ENCODE assay signal across 8 cellular contexts in the genomic region with DNA sequence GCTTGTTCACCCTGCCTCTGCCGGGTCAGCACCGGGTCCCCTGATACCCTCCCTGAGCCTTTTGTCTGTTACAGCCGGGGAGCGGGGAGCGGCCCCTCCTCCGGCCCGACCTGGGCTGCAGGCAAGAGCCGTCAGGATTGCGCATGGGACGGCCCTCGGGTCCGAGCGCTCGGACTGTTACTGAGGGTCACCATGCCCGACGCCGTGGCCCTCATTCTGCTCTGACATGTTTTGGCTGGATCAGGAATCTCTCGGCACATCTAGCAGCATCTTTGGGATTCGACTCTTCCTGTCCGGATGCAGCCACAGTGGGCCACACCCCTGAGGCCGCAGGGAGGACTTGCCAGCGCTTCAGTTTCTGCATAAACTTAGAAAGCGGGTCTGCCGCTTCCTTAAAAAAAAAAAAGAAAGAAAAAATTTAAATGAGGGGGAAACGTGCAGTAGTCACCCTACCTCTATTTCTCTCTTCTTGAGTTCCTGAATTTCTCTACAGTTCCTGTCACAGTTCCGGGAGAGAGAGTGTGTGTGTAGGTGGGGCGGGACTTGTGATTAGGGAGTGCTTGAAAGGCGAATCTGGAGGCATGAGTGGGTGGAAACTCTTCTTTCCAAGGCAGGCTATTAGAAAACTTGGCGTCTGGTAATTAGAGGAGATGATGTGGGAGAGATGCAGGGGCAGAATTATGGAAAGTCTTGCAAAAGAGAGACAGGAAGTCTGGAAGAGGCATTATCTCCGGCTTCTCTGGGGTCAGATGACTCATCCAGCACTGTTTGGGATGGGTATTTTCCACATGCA. TPM values are rescaled to one million over a fixed set of nuclear protein-coding genes. Genes with fewer than 3 reads are reported as not detected.
DNase-seq lines count a peak whose midpoint lies in the region; ATAC-seq, FAIRE-seq and TF ChIP-seq lines count a peak whose summit lies in the region.

No MANE protein-coding gene starts in this region.

- H3K4me1 Mint-ChIP-seq in IgD-negative memory B cell: peaks cover 32 to 37% (median 35%) of the 10 kb centered on the region in 3 donors

- peaks cover 0 to 2% (median 0%) of the 10 kb centered on the region in 3 donors for H3K36me3 ChIP-seq in pancreas

- peak overlapping the region; percentile 77 to 93 (median 92) for H3K4me3 ChIP-seq in pancreas

- in situ Hi-C loops in GM13977 (cut with MboI; ENCODE audit: low pct_unique_long_range_greater_than_20kb, low sequenced_read_pairs, unreplicated experiment): no loop called here

- H3K36me3 Mint-ChIP-seq in IgD-negative memory B cell: no peaks in the 10 kb centered on the region

- intact Hi-C loops in left cardiac atrium (cut with DNase I): no loop called here
- intact Hi-C loops in pancreas (cut with DNase I): no loop called here

- no peak for FAIRE-seq in pancreas (lab: Jason Lieb, UNC)

- DNase-seq in NCI-H1436 (lab: John Stamatoyannopoulos, UW): peak; percentile 4
- no peak for DNase-seq in NCI-H1436 treated with DMSO at 0.1 percent for 48 hours (lab: John Stamatoyannopoulos, UW)
- DNase-seq in SIG-M5 treated with dmso at 0.1 percent for 504 hours (lab: John Stamatoyannopoulos, UW; ENCODE audit: unreplicated experiment): peak; percentile 86
- DNase-seq in amniotic stem cell (lab: John Stamatoyannopoulos, UW): peak; percentile 58
- DNase-seq in left cardiac atrium: peak; percentile 81
- DNase-seq in pancreas: peak in 3 of 6 donors; percentile 56 to 65 (median 59)
- no peak for DNase-seq in GM13977 (ENCODE audit: low spot score)

- H3K9me3 ChIP-seq in pancreas: no peaks in the 10 kb centered on the region

- H3K27ac Mint-ChIP-seq in IgD-negative memory B cell: peak overlapping the region; percentile 80 to 97 (median 86)

- ATAC-seq in left cardiac atrium (peak; percentile 5 to 42), pancreas (peak; percentile 12 to 31 (median 22))

- H3K4me1 ChIP-seq in pancreas: peaks cover 4 to 17% (median 16%) of the 10 kb centered on the region in 3 donors

- no peaks in the 10 kb centered on the region for H3K9me3 Mint-ChIP-seq in IgD-negative memory B cell

- TF ChIP-seq CTCF in pancreas (IDR thresholded peaks at IDR 0.05): no peak
- TF ChIP-seq CTCF in GM13977 (IDR thresholded peaks at IDR 0.05; ENCODE audit: extremely low read depth, insufficient read depth, missing control alignments): no peak

- no peaks in the 10 kb centered on the region for H3K27me3 ChIP-seq in pancreas

- no peaks in the 10 kb centered on the region for H3K27me3 Mint-ChIP-seq in IgD-negative memory B cell

- 0% methylated on average over 30 of the region's 30 CpGs for WGBS in pancreas, 2 donors

- H3K27ac ChIP-seq in pancreas: peak overlapping the region; percentile 78 to 98 (median 96)

- peak overlapping the region; percentile 83 to 97 (median 94) for H3K4me3 Mint-ChIP-seq in IgD-negative memory B cell

RNA-seq across cellular contexts. Expression of gene TMEM87B, which starts 1.0 kb away (rescaled TPM):
- polyA plus RNA-seq in IgD-negative memory B cell (11.0 TPM), pancreas (10 to 100 TPM in 1 of 2 donors, 1 to 10 TPM in 1; 4.7 to 11.6 TPM)
- total RNA-seq in left cardiac atrium (10 to 100 TPM in 1 of 2 donors, 1 to 10 TPM in 1; 8.1 to 14.7 TPM), pancreas (10 to 100 TPM; 10.1 to 21.7 (median 14.0) TPM)

Comparison
In these comparisons a context has a peak if more than half of its experiments do, and no peak if none do; other contexts are left out.
1. DNase-seq: peak in NCI-H1436 (single experiment), SIG-M5 treated with dmso at 0.1 percent for 504 hours (single experiment), amniotic stem cell (single experiment) and left cardiac atrium (single experiment); none in NCI-H1436 treated with DMSO at 0.1 percent for 48 hours (single experiment) and GM13977 (single experiment).